21 cellular contexts compared by ENCODE assay signal in the genomic region with DNA sequence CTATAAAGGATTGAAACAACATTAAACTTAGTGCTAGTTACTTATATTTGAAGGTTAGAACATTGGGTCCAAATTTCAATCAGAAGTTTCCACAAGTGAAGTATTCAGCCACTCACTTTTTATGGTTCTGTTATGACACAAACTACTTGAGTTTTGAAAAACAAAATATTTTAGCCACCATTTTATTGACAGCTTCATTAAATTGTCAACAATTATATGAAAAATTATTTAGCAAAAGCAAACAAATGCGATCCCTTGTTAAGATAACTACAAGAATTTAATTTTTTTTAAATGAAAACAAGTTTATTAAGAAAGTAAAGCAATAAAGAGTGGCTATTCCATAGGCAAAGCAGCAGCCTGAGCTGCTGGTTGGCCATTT. TPM values are rescaled to one million over a fixed set of nuclear protein-coding genes. Genes with fewer than 3 reads are reported as not detected.
DNase-seq lines count a peak whose midpoint lies in the region; ATAC-seq, FAIRE-seq and TF ChIP-seq lines count a peak whose summit lies in the region.
"Had no signal": no experiment of that assay in that cellular context is flagged by ENCODE, and none has a peak within 500 bp of the region (broad histone marks: within the 10 kb centered on the region; RNA-seq: fewer than 3 reads in every experiment).

No MANE protein-coding gene starts in this region.

- TF ChIP-seq CTCF in K562 (IDR thresholded peaks at IDR 0.05 in 2 of 3, conservative IDR thresholded peaks at IDR 0.05 in 1 of 3; ENCODE audit: insufficient read depth in 2 of 3, low read depth in 1 of 3, low read length in 3 of 3) (no peak), fibroblast of the aortic adventitia (IDR thresholded peaks at IDR 0.05; ENCODE audit: insufficient read depth, low read length) (no peak), type B pancreatic cell (conservative IDR thresholded peaks at IDR 0.05) (no peak)

- no peak overlapping the region for H3K27ac Mint-ChIP-seq in type B pancreatic cell
- H3K27ac Mint-ChIP-seq: CD4-positive, CD25-positive, alpha-beta regulatory T cell had no signal

- H3K4me1 ChIP-seq in ACC112 (ENCODE audit: control insufficient read depth, insufficient read depth, low read length, unreplicated experiment) (peaks cover 25% of the 10 kb centered on the region), K562 (replicated peaks in 1 of 2; ENCODE audit: control insufficient read depth in 2 of 2, insufficient read depth in 2 of 2, low read length in 2 of 2) (peaks cover 17 to 37% of the 10 kb centered on the region in 2 experiments; a peak in 4 of 5 replicates), skeletal muscle satellite cell (ENCODE audit: control insufficient read depth, insufficient read depth, low read length) (peaks cover 21% of the 10 kb centered on the region)

- CTCF ChIA-PET in K562 (lab: Yijun Ruan, JAX; ENCODE audit: low intra/inter-chr PET ratio) = no interaction called here

- no peaks in the 10 kb centered on the region for H3K9me1 ChIP-seq in K562 (ENCODE audit: control insufficient read depth, insufficient read depth, low read length)

- H2AFZ ChIP-seq in ACC112 (ENCODE audit: low read length, unreplicated experiment) = no peak overlapping the region
- H2AFZ ChIP-seq in K562 (ENCODE audit: low read depth, low read length) = no peak overlapping the region

- H3K79me2 ChIP-seq in ACC112 (ENCODE audit: control insufficient read depth, insufficient read depth, low read length, unreplicated experiment) (no peaks in the 10 kb centered on the region), K562 (ENCODE audit: control insufficient read depth, insufficient read depth, low read length) (peaks cover 23% of the 10 kb centered on the region)

- no TSS peak for BruUV-seq in K562 (replicated peaks; lab: Mats Ljungman, UMichigan)

- in situ Hi-C loops in K562 (cut with MboI) = no loop called here

- H3K9me3 Mint-ChIP-seq in type B pancreatic cell = peaks cover 6% of the 10 kb centered on the region

- FAIRE-seq in K562 (lab: Jason Lieb, UNC) = no peak
- FAIRE-seq: GM12878, H54 had no signal

- ATAC-seq in K562 (no peak), GM21529 (IDR thresholded peaks at IDR 0.05; ENCODE audit: unreplicated experiment) (no peak)
- ATAC-seq: GM12878, Panc1, SK-N-SH treated with all-trans-retinoic acid at 6 μM for 48 hours had no signal

- no peaks in the 10 kb centered on the region for H3K36me3 Mint-ChIP-seq in type B pancreatic cell
- H3K36me3 Mint-ChIP-seq: CD4-positive, CD25-positive, alpha-beta regulatory T cell had no signal

- H3K27me3 ChIP-seq in ACC112 (ENCODE audit: insufficient read depth, low read length) (no peaks in the 10 kb centered on the region), K562 (ENCODE audit: control insufficient read depth in 2 of 2, insufficient read depth in 2 of 2, low read length in 2 of 2) (no peaks in the 10 kb centered on the region), skeletal muscle satellite cell (ENCODE audit: control insufficient read depth, insufficient read depth, low read length) (no peaks in the 10 kb centered on the region)

- peaks cover 26% of the 10 kb centered on the region for H3K27me3 Mint-ChIP-seq in type B pancreatic cell

- H3K27ac ChIP-seq in ACC112 (ENCODE audit: low read depth, low read length) = peak overlapping the region; percentile 98
- peak overlapping the region; percentile 24; the same call in 1 of the 3 replicates for H3K27ac ChIP-seq in K562 (ENCODE audit: extremely low read depth, low read depth, low read length)

- H3K4me2 ChIP-seq in K562 (ENCODE audit: insufficient read depth, low read length) (no peak overlapping the region), skeletal muscle satellite cell (ENCODE audit: low read length) (peak overlapping the region; percentile 43)

- TF ChIP-seq EP300 in K562 (IDR thresholded peaks at IDR 0.05; ENCODE audit: low read length) = no peak

- no peaks in the 10 kb centered on the region for H4K20me1 ChIP-seq in K562 (replicated peaks; ENCODE audit: control insufficient read depth, insufficient read depth, low read length)

- H3K9ac ChIP-seq in K562 (ENCODE audit: insufficient read depth in 1 of 2, low read depth in 2 of 2, low read length in 2 of 2) (no peak overlapping the region), skeletal muscle satellite cell (ENCODE audit: low read depth, low read length) (no peak overlapping the region)

- no peak for DNase-seq in K562 (ENCODE audit: extremely low read depth in 1 of 4, low spot score in 3 of 4)
- DNase-seq in fibroblast of the aortic adventitia (ENCODE audit: low read depth) = peak; percentile 52
- DNase-seq in type B pancreatic cell (ENCODE audit: extremely low spot score, unreplicated experiment) = no peak
- DNase-seq in DMS153 treated with DMSO at 0.1 percent for 48 hours (lab: John Stamatoyannopoulos, UW; ENCODE audit: unreplicated experiment) = no peak
- DNase-seq: CD4-positive, CD25-positive, alpha-beta regulatory T cell; DMS79 treated with DMSO at 0.1 percent for 48 hours; NCI-H1092 treated with DMSO at 0.1 percent for 48 hours; NCI-H1436 treated with DMSO at 0.1 percent for 48 hours; NCI-H2029; NCI-H226; NCI-H510A treated with DMSO at 0.1 percent for 48 hours; NCI-H774; NK-92 treated with Interleukin-12 subunit alpha and Interleukin-12 subunit beta, amount 100 ng/mL, for 24 hours had no signal

- TF ChIP-seq POLR2A in K562 (conservative IDR thresholded peaks at IDR 0.05) = no peak

- no peak for TF ChIP-seq RAD21 in K562 (CRISPR knock-in tag; conservative IDR thresholded peaks at IDR 0.05 in 1 of 2, IDR thresholded peaks at IDR 0.05 in 1 of 2)

- H3K9me3 ChIP-seq in K562 (replicated peaks; ENCODE audit: control insufficient read depth, insufficient read depth, low read depth, low read length) (no peaks in the 10 kb centered on the region), skeletal muscle satellite cell (replicated peaks; ENCODE audit: low read length) (no peaks in the 10 kb centered on the region)

- H3K36me3 ChIP-seq in ACC112 (ENCODE audit: insufficient read depth, low read length) (peaks cover 7% of the 10 kb centered on the region), K562 (ENCODE audit: control insufficient read depth, insufficient read depth, low read length) (peaks cover 14% of the 10 kb centered on the region; the same call in 2 of the 3 replicates), skeletal muscle satellite cell (ENCODE audit: insufficient read depth, low read length) (peaks cover 4% of the 10 kb centered on the region)

- POLR2A ChIA-PET in K562 (lab: Yijun Ruan, JAX) = interaction anchor here (1.6 kb wide), 1 partner anchor 13 kb away, joined by 5 read pairs; no protein-coding TSS in a partner anchor

- peaks cover 12% of the 10 kb centered on the region for H3K4me1 Mint-ChIP-seq in type B pancreatic cell (ENCODE audit: unreplicated experiment)

- H3K4me3 Mint-ChIP-seq in type B pancreatic cell = no peak overlapping the region
- H3K4me3 Mint-ChIP-seq: CD4-positive, CD25-positive, alpha-beta regulatory T cell had no signal

- intact Hi-C loops in K562 (cut with micrococcal nuclease) = loop anchor here (5.0 kb wide), 2 partner anchors 229 to 389 kb away; a partner anchor contains a TSS

- H3K4me3 ChIP-seq in ACC112 (ENCODE audit: low read depth, low read length) (peak overlapping the region; percentile 38), K562 (no peak overlapping the region), fibroblast of the aortic adventitia (ENCODE audit: low read depth, low read length) (no peak overlapping the region), skeletal muscle satellite cell (ENCODE audit: low read length) (no peak overlapping the region)
- H3K4me3 ChIP-seq: GM12878 had no signal

- 94% methylated on average over 1 of the region's 1 CpG for WGBS in K562 (ENCODE audit: insufficient coverage, low coverage, missing lambda C conversion rate)

RNA-seq across cellular contexts. Expression of a gene that starts 3.1 kb away (rescaled TPM):
- total RNA-seq in K562 (2011; cell fraction: chromatin; rRNA removed; ENCODE audit: low replicate concordance) = 18.7 and 19.8 TPM in 2 replicates
- 17.1 and 21.3 TPM in 2 replicates for total RNA-seq in K562 (2011; cell fraction: nucleolus; rRNA removed)
- 15.0 and 18.9 TPM in 2 replicates for total RNA-seq in K562 (2011; cell fraction: nucleoplasm; rRNA removed)
- 8.1 and 10.8 TPM in 2 replicates for total RNA-seq in K562 (2014; rRNA removed)
- 4.8 and 5.6 TPM in 2 replicates for total RNA-seq in K562 (2014; rRNA removed; fragmentation: Illumina TruSeq; extraction: Trizol)
- 3.1 and 4.1 TPM in 2 replicates for total RNA-seq in K562 (2015; rRNA removed; fragmentation: Illumina TruSeq; extraction: Trizol)
- total RNA-seq in K562 (2021) = 8.5 and 12.5 TPM in 2 replicates
- 1.2 and 3.5 TPM in 2 replicates for polyA plus RNA-seq in K562 (2011; rRNA removed)
- 1.0 and 2.1 TPM in 2 replicates for polyA plus RNA-seq in K562 (2011; cell fraction: cytosol; rRNA removed)
- 6.5 and 27.0 TPM in 2 replicates for polyA plus RNA-seq in K562 (2011; cell fraction: nucleus; rRNA removed)
- polyA plus RNA-seq in K562 (2012) = 6.9 and 14.0 TPM in 2 replicates
- 3.5 and 4.7 TPM in 2 replicates for polyA plus RNA-seq in K562 (2014; fragmentation: Illumina TruSeq; extraction: Trizol)
- 1 to 10 TPM; 2.3 to 2.5 TPM for polyA plus RNA-seq in K562 (2014; fragmentation: Nextera tagmentation; extraction: Ambion mirVana)
- polyA plus RNA-seq in K562 (2014; rRNA removed) = 9.4 and 10.9 TPM in 2 replicates
- polyA minus RNA-seq in K562 (2011; rRNA and poly(A)+ RNA removed) = 1.7 and 5.4 TPM in 2 replicates
- 5.2 and 5.6 TPM in 2 replicates for polyA minus RNA-seq in K562 (2011; cell fraction: cytosol; rRNA and poly(A)+ RNA removed)
- polyA minus RNA-seq in K562 (2011; cell fraction: nucleus; rRNA and poly(A)+ RNA removed) = 8.7 and 20.3 TPM in 2 replicates
- total RNA-seq in fibroblast of the aortic adventitia (ENCODE audit: low replicate concordance) = 1.1 and 1.9 TPM in 2 replicates
- 22.8 and 54.4 TPM in 2 replicates for total RNA-seq in skeletal muscle satellite cell (2012; rRNA removed)
- 5.4 and 6.6 TPM in 2 replicates for total RNA-seq in type B pancreatic cell (ENCODE audit: low replicate concordance)
- total RNA-seq: A673, GM12878 had no signal
- polyA plus RNA-seq: CD4-positive, CD25-positive, alpha-beta regulatory T cell; GM12878 had no signal

RNA-seq across cellular contexts. Expression of a gene that starts 57.4 kb away (rescaled TPM):
- total RNA-seq in K562 (2011; cell fraction: chromatin; rRNA removed; ENCODE audit: low replicate concordance) = 17.0 and 20.6 TPM in 2 replicates
- total RNA-seq in K562 (2011; cell fraction: nucleolus; rRNA removed) = 12.6 and 16.5 TPM in 2 replicates
- 16.2 and 24.5 TPM in 2 replicates for total RNA-seq in K562 (2011; cell fraction: nucleoplasm; rRNA removed)
- total RNA-seq in K562 (2014; rRNA removed) (8.1 and 8.4 TPM in 2 replicates), K562 (2014; rRNA removed; fragmentation: Illumina TruSeq; extraction: Trizol) (6.1 and 8.0 TPM in 2 replicates), K562 (2015; rRNA removed; fragmentation: Illumina TruSeq; extraction: Trizol) (2.7 and 3.1 TPM in 2 replicates), K562 (2021) (8.6 and 9.1 TPM in 2 replicates), fibroblast of the aortic adventitia (ENCODE audit: low replicate concordance) (0.09 TPM in 1 of 2 replicates, not detected in the other), type B pancreatic cell (ENCODE audit: low replicate concordance) (5.2 and 5.9 TPM in 2 replicates)
- polyA plus RNA-seq in K562 (2011; rRNA removed) (3.7 and 8.9 TPM in 2 replicates), K562 (2014; fragmentation: Illumina TruSeq; extraction: Trizol) (6.1 and 6.3 TPM in 2 replicates), K562 (2014; fragmentation: Nextera tagmentation; extraction: Ambion mirVana) (1 to 10 TPM; 2.3 to 5.0 TPM), K562 (2014; rRNA removed) (8.9 and 12.1 TPM in 2 replicates)
- 2.1 and 6.4 TPM in 2 replicates for polyA plus RNA-seq in K562 (2011; cell fraction: cytosol; rRNA removed)
- 6.6 and 21.0 TPM in 2 replicates for polyA plus RNA-seq in K562 (2011; cell fraction: nucleus; rRNA removed)
- polyA plus RNA-seq in K562 (2012) = 14.9 and 17.5 TPM in 2 replicates
- polyA minus RNA-seq in K562 (2011; rRNA and poly(A)+ RNA removed) = 1.8 and 5.2 TPM in 2 replicates
- 2.7 and 6.7 TPM in 2 replicates for polyA minus RNA-seq in K562 (2011; cell fraction: cytosol; rRNA and poly(A)+ RNA removed)
- 8.3 and 11.2 TPM in 2 replicates for polyA minus RNA-seq in K562 (2011; cell fraction: nucleus; rRNA and poly(A)+ RNA removed)
- 20.5 and 63.1 TPM in 2 replicates for total RNA-seq in skeletal muscle satellite cell (2012; rRNA removed)
- total RNA-seq: CD4-positive, CD25-positive, alpha-beta regulatory T cell; GM12878 had no signal
- polyA plus RNA-seq: CD4-positive, CD25-positive, alpha-beta regulatory T cell; GM12878 had no signal
